In the genomic region with DNA sequence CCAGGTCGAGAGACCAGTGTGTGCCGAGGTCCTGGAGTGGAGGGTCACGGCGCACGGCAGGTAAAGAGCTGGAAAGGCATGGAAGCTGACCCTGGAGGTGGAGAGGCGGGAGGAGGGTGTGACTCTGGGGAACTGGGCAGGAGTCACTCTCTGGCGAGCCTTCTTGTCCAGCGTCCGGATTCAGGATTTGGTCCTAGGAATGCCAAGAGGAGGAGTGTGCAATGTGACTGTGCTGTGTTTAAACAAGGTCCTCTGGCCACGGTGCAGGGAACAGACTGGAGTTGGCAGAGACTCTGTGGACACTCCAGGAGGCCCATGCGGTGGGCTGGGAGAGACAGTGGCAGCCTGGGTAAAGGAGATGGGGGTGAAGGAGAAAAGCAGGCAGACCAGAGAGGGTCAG, we compare ENCODE assay signal across 1 cellular context.
TF ChIP-seq lines count a peak whose summit lies in the region.

No MANE protein-coding gene starts in this region.

TF ChIP-seq in GM23338, 12 proteins besides CTCF, POLR2A, EP300 and RAD21 (continued from another document):
- TF ChIP-seq, protein P1, sequence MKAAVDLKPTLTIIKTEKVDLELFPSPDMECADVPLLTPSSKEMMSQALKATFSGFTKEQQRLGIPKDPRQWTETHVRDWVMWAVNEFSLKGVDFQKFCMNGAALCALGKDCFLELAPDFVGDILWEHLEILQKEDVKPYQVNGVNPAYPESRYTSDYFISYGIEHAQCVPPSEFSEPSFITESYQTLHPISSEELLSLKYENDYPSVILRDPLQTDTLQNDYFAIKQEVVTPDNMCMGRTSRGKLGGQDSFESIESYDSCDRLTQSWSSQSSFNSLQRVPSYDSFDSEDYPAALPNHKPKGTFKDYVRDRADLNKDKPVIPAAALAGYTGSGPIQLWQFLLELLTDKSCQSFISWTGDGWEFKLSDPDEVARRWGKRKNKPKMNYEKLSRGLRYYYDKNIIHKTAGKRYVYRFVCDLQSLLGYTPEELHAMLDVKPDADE (IDR thresholded peaks at IDR 0.05), result no peak
- TF ChIP-seq ZNF331 (CRISPR knock-in tag; IDR thresholded peaks at IDR 0.05; ENCODE audit: low read depth), result no peak
